In the genomic region with DNA sequence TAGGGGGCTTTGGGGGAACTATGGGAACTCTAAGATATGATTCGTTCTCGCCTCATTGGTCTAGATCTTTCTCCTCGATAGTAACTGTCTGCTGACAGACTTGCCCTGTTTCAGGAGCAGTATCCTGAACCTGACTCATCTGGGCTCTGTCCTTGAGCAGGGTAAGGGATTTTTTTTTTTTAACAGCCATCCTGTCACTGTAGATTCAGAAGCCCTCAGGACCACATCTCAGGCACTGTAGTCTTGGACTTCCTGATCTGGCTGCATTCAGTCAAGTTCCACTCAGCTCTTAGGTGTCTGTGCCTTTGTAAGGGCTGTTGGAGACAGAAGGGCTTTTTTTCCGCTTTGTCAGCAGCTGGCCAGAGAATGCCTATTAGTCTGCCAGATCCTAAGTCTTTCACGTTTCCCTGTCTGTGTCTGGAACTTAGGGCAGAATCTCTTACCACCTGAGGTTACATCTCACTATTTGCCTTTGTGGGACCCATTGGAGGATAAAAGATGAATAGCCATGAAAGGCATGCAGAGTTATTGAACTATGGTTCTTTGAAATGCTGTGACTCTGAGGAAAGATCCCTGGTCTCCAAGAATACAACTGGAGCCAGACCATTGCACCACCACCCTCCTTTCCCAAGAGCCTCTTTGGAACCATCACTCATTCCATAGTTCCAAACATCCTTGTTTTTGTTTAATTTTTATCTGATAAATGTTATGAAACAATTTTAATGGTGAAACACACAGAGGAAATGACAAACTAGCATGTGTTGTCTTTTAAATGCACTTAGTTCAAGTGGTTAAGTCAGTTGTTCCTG, we compare ENCODE assay signal across 10 cellular contexts. TPM values are rescaled to one million over a fixed set of nuclear protein-coding genes. Genes with fewer than 3 reads are reported as not detected.
A peak's percentile ranks its signal among the peaks of the same experiment; 100 is the strongest.
DNase-seq lines count a peak whose midpoint lies in the region; ATAC-seq and TF ChIP-seq lines count a peak whose summit lies in the region.
"Had no signal": no experiment of that assay in that cellular context is flagged by ENCODE, and none has a peak within 500 bp of the region (broad histone marks: within the 10 kb centered on the region; RNA-seq: fewer than 3 reads in every experiment).

No MANE protein-coding gene starts in this region.

- DNase-seq in EL (peak; percentile 75), PC-3 (peak; percentile 62), fibroblast of mammary gland (ENCODE audit: low read depth) (peak; percentile 78), pons (ENCODE audit: low spot score) (peak; percentile 60), NCI-H526 treated with DMSO at 0.1 percent for 48 hours (lab: John Stamatoyannopoulos, UW) (no peak), CD14-positive monocyte (ENCODE audit: low spot score) (no peak)
- DNase-seq: activated T-cell treated with anti-CD3 and anti-CD28 coated beads, Interleukin-2, amount 50 U/mL, for 1 hour had no signal

- intact Hi-C loops in PC-3 (cut with micrococcal nuclease) (no loop called here), CD14-positive monocyte (cut with micrococcal nuclease) (no loop called here)

- peaks cover 6% of the 10 kb centered on the region for H3K4me1 Mint-ChIP-seq in CD14-positive monocyte

- POLR2A ChIA-PET in PC-3 (lab: Charles Lee; ENCODE audit: unreplicated experiment), result no interaction called here

- H3K4me1 ChIP-seq in PC-3 (ENCODE audit: insufficient read depth, low read length), result peaks cover 49% of the 10 kb centered on the region

- H3K36me3 ChIP-seq in PC-3 (ENCODE audit: low read depth, low read length), result no peaks in the 10 kb centered on the region
- H3K36me3 ChIP-seq: neutrophil had no signal

- H3K27me3 Mint-ChIP-seq in CD14-positive monocyte (ENCODE audit: low read depth in 3 of 3), result peaks cover 0 to 2% (median 0%) of the 10 kb centered on the region in 3 donors

- no peak overlapping the region; the same call in 1 of the 2 replicates for H3K9ac ChIP-seq in PC-3 (ENCODE audit: low read length)

- H3K9me2 ChIP-seq in PC-3 (replicated peaks; ENCODE audit: low read length), result no peaks in the 10 kb centered on the region

- H4K20me1 ChIP-seq in PC-3 (ENCODE audit: low read length), result peaks cover 12% of the 10 kb centered on the region; the same call in 1 of the 2 replicates

- no peaks in the 10 kb centered on the region for H3K9me3 ChIP-seq in PC-3 (ENCODE audit: low read length)
- H3K9me3 ChIP-seq: neutrophil had no signal

- H3K27ac ChIP-seq in PC-3 (ENCODE audit: low read length), result peak overlapping the region; percentile 62
- H3K27ac ChIP-seq: neutrophil had no signal

- H3K4me3 ChIP-seq in PC-3 (ENCODE audit: low read length), result no peak overlapping the region
- no peak overlapping the region for H3K4me3 ChIP-seq in fibroblast of mammary gland (ENCODE audit: control insufficient read depth, low read depth, low read length)

- H3K27ac Mint-ChIP-seq in CD14-positive monocyte, result peak overlapping the region in 1 of 7 donors; percentile 20

- no peak overlapping the region for H2AFZ ChIP-seq in PC-3 (ENCODE audit: low read length)

- H3K9me3 Mint-ChIP-seq in CD14-positive monocyte, result no peaks in the 10 kb centered on the region

- peak overlapping the region; percentile 61 for H3K4me2 ChIP-seq in PC-3 (ENCODE audit: low read length)

- H3K27me3 ChIP-seq in PC-3 (ENCODE audit: low read length), result no peaks in the 10 kb centered on the region
- H3K27me3 ChIP-seq: neutrophil had no signal

- peaks cover 4% of the 10 kb centered on the region for H3F3A ChIP-seq in PC-3 (ENCODE audit: low read length, unreplicated experiment)

- ATAC-seq in PC-3 (peak; percentile 5; the same call in 1 of the 2 replicates), GM19452 (IDR thresholded peaks at IDR 0.05; ENCODE audit: unreplicated experiment) (no peak), GM18517 (IDR thresholded peaks at IDR 0.05; ENCODE audit: unreplicated experiment) (no peak)

- CTCF ChIA-PET in PC-3 (lab: Charles Lee), result no interaction called here

- H3K4me3 Mint-ChIP-seq in CD14-positive monocyte, result no peak overlapping the region

- no TSS peak for BruUV-seq in PC-3 (replicated peaks; lab: Mats Ljungman, UMichigan)

- peaks cover 65% of the 10 kb centered on the region for H3K79me2 ChIP-seq in PC-3 (ENCODE audit: low read length)

- no peaks in the 10 kb centered on the region for H3K36me3 Mint-ChIP-seq in CD14-positive monocyte

- no peak for TF ChIP-seq CTCF in PC-3 (conservative IDR thresholded peaks at IDR 0.05; ENCODE audit: low read depth, low read length)
- no peak for TF ChIP-seq CTCF in fibroblast of mammary gland (conservative IDR thresholded peaks at IDR 0.05; ENCODE audit: control insufficient read depth, insufficient read depth, low read depth, low read length)
- TF ChIP-seq CTCF in CD14-positive monocyte (IDR thresholded peaks at IDR 0.05), result no peak

RNA-seq across cellular contexts. Expression of a gene that starts 49.7 kb away (rescaled TPM):
- total RNA-seq in PC-3 (2014; rRNA removed), result 103 and 146 TPM in 2 replicates
- 1 to 10 TPM; 3.4 to 4.5 TPM for polyA plus RNA-seq in CD14-positive monocyte

Comparison
In these comparisons a context has a peak if more than half of its experiments do, and no peak if none do; other contexts are left out.
1. DNase-seq: peak in EL (single experiment), PC-3 (single experiment), fibroblast of mammary gland (single experiment) and pons (single experiment); none in NCI-H526 treated with DMSO at 0.1 percent for 48 hours (single experiment) and CD14-positive monocyte (single experiment).